8 cellular contexts compared by ENCODE assay signal in genomic region chr1:45686081-45687013, GRCh38. TPM values are rescaled to one million over a fixed set of nuclear protein-coding genes. Genes with fewer than 3 reads are reported as not detected.
DNase-seq lines count a peak whose midpoint lies in the region; ATAC-seq, FAIRE-seq and TF ChIP-seq lines count a peak whose summit lies in the region.

A gene with protein sequence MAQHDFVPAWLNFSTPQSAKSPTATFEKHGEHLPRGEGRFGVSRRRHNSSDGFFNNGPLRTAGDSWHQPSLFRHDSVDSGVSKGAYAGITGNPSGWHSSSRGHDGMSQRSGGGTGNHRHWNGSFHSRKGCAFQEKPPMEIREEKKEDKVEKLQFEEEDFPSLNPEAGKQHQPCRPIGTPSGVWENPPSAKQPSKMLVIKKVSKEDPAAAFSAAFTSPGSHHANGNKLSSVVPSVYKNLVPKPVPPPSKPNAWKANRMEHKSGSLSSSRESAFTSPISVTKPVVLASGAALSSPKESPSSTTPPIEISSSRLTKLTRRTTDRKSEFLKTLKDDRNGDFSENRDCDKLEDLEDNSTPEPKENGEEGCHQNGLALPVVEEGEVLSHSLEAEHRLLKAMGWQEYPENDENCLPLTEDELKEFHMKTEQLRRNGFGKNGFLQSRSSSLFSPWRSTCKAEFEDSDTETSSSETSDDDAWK (minus strand): TSS chr1:45686533. CDS start chr1:45659087, 27,446 bp downstream.

- CTCF ChIA-PET in AG04450 (lab: Charles Lee), result interaction anchor here (0.6 to 1.0 kb wide), 6 partner anchors 11 to 382 kb away, joined by 3 to 4 read pairs (median 4); no protein-coding TSS in a partner anchor

- 0 to 1% (median 0%) methylated on average over 51 to 77 of the region's 77 CpGs for WGBS in spleen, 5 donors

- DNase-seq in AG04450 (ENCODE audit: low read depth, low spot score) (peak; percentile 96), NCI-H2227 (lab: John Stamatoyannopoulos, UW; ENCODE audit: unreplicated experiment) (peak; percentile 97), bronchial epithelial cell (ENCODE audit: low read depth) (peak; percentile 85), immature natural killer cell (peak; percentile 98), spleen (peak; percentile 100)

- peaks cover 45 to 80% (median 63%) of the 10 kb centered on the region in 6 donors for H3K4me1 ChIP-seq in spleen

- peaks cover 0 to 4% (median 0%) of the 10 kb centered on the region in 3 donors for H3K36me3 Mint-ChIP-seq in immature natural killer cell

- H3K4me3 Mint-ChIP-seq in immature natural killer cell, result peak within 1 kb of the TSS; percentile 97 to 99 (median 97)

- H3K27ac ChIP-seq in AG04450 (ENCODE audit: low read depth, low read length) (peak within 1 kb of the TSS; percentile 94), spleen (peak within 1 kb of the TSS; percentile 93 to 100 (median 98))

- H3K9me3 Mint-ChIP-seq in immature natural killer cell, result no peaks in the 10 kb centered on the region

- no peak for FAIRE-seq in bronchial epithelial cell (lab: Jason Lieb, UNC)

- ATAC-seq in GM18870 (IDR thresholded peaks at IDR 0.05; ENCODE audit: unreplicated experiment) (peak; percentile 34), HG03135 (IDR thresholded peaks at IDR 0.05; ENCODE audit: unreplicated experiment) (peak; percentile 64)

- intact Hi-C loops in spleen (cut with DNase I; ENCODE audit: low total_unique reads), result no loop called here

- H3K27me3 ChIP-seq in AG04450 (ENCODE audit: control insufficient read depth, insufficient read depth, low read length) (no peaks in the 10 kb centered on the region), bronchial epithelial cell (ENCODE audit: control insufficient read depth, insufficient read depth, low read length) (no peaks in the 10 kb centered on the region), spleen (replicated peaks in 1 of 7) (no peaks in the 10 kb centered on the region)

- peak within 1 kb of the TSS; percentile 99 to 100 (median 100) for H3K27ac Mint-ChIP-seq in immature natural killer cell

- H3K4me1 Mint-ChIP-seq in immature natural killer cell, result peaks cover 49 to 75% of the 10 kb centered on the region in 2 donors

- TF ChIP-seq CTCF in AG04450 (IDR thresholded peaks at IDR 0.05; ENCODE audit: low read depth, low read length) (no peak), WI38 (IDR thresholded peaks at IDR 0.05; ENCODE audit: low read depth, low read length) (no peak), bronchial epithelial cell (IDR thresholded peaks at IDR 0.05; ENCODE audit: insufficient read depth, low read length, severe bottlenecking) (no peak), spleen (IDR thresholded peaks at IDR 0.05 in 8 of 11, conservative IDR thresholded peaks at IDR 0.05 in 3 of 11) (peak in 3 of 11 experiments; percentile 1 to 28 (median 25))

- H3K9me3 ChIP-seq in AG04450 (ENCODE audit: control insufficient read depth, insufficient read depth, low read length) (no peaks in the 10 kb centered on the region), spleen (no peaks in the 10 kb centered on the region)

- TF ChIP-seq POLR2A in spleen (IDR thresholded peaks at IDR 0.05), result peak in 1 of 3 donors; percentile 33

- peak within 1 kb of the TSS; percentile 98 for H3K4me3 ChIP-seq in AG04450 (ENCODE audit: low read depth, low read length)
- peak within 1 kb of the TSS; percentile 100 for H3K4me3 ChIP-seq in WI38 (ENCODE audit: low read depth, low read length)
- H3K4me3 ChIP-seq in bronchial epithelial cell (ENCODE audit: low read depth, low read length), result peak within 1 kb of the TSS; percentile 98
- H3K4me3 ChIP-seq in spleen, result peak within 1 kb of the TSS; percentile 79 to 97 (median 94)

- H3K27me3 Mint-ChIP-seq in immature natural killer cell (ENCODE audit: low read depth in 3 of 3), result peaks cover 8 to 23% (median 21%) of the 10 kb centered on the region in 3 donors

- POLR2A ChIA-PET in AG04450 (lab: Yijun Ruan, JAX), result interaction anchor here (0.6 to 2.6 kb wide), 10 partner anchors 9 to 586 kb away, joined by 3 to 12 read pairs (median 3); partner anchors contain the start of genes MAST2, NASP and PRDX1

- H3K36me3 ChIP-seq in bronchial epithelial cell (ENCODE audit: control insufficient read depth, insufficient read depth, low read length) (peaks cover 2% of the 10 kb centered on the region), spleen (peaks cover 0 to 11% (median 2%) of the 10 kb centered on the region in 6 donors)

RNA-seq across cellular contexts. Expression of the gene that starts here (rescaled TPM):
- polyA plus RNA-seq in AG04450 (2011; rRNA removed), result 47.5 and 63.0 TPM in 2 replicates
- polyA minus RNA-seq in AG04450 (2011; rRNA and poly(A)+ RNA removed), result 81.2 and 86.3 TPM in 2 replicates
- total RNA-seq in bronchial epithelial cell, result 140 and 147 TPM in 2 replicates
- polyA plus RNA-seq in immature natural killer cell, result 100 to 1,000 TPM in 1 of 3 donors, 10 to 100 TPM in 2; 76.5 to 120 (median 78.4) TPM
- 100 to 1,000 TPM; 118 to 174 (median 136) TPM for total RNA-seq in spleen
- 10 to 100 TPM; 36.3 to 53.0 (median 42.8) TPM for polyA plus RNA-seq in spleen

Comparison
In these comparisons a context has a peak if more than half of its experiments do, and no peak if none do; other contexts are left out.
1. Peak in every context shown above with its lines: DNase-seq, ATAC-seq, H3K4me3 ChIP-seq and H3K27ac ChIP-seq.